Comparison of ENCODE assay signal across 13 cellular contexts in genomic region chr10:117546020-117546629, GRCh38. TPM values are rescaled to one million over a fixed set of nuclear protein-coding genes. Genes with fewer than 3 reads are reported as not detected.
DNase-seq lines count a peak whose midpoint lies in the region; ATAC-seq and TF ChIP-seq lines count a peak whose summit lies in the region.
"Had no signal": no experiment of that assay in that cellular context is flagged by ENCODE, and none has a peak within 500 bp of the region (broad histone marks: within the 10 kb centered on the region; RNA-seq: fewer than 3 reads in every experiment).

No MANE protein-coding gene starts in this region.

- ATAC-seq in GM23338, result no peak; the same call in 2 of the 3 replicates

- H3K79me2 ChIP-seq in GM23338 (replicated peaks; ENCODE audit: insufficient read depth), result no peaks in the 10 kb centered on the region

- H3K4me3 Mint-ChIP-seq in GM23338, result peak overlapping the region; percentile 53
- H3K4me3 Mint-ChIP-seq: activated naive CD8-positive, alpha-beta T cell treated with anti-CD3 and anti-CD28 coated beads, Interleukin-2, amount 10 ng/mL, durations not matched to agents 7 days and 5 days had no signal

- peaks cover under 1% of the 10 kb centered on the region; the same call in 2 of the 3 replicates for H3K9me3 Mint-ChIP-seq in GM23338

- H3K27me3 ChIP-seq in GM23338 (ENCODE audit: insufficient read depth), result peaks cover 100% of the 10 kb centered on the region

- H3K27ac ChIP-seq in GM23338 (ENCODE audit: low read depth), result no peak overlapping the region
- peak overlapping the region; percentile 74 for H3K27ac ChIP-seq in caudate nucleus (ENCODE audit: low read depth, low read length)
- peak overlapping the region in 17 of 21 experiments; percentile 9 to 90 (median 75) for H3K27ac ChIP-seq in skin epidermis

- TF ChIP-seq CTCF in GM23338 (conservative IDR thresholded peaks at IDR 0.05; ENCODE audit: low read depth in 2 of 2), result no peak
- TF ChIP-seq CTCF in lower leg skin (IDR thresholded peaks at IDR 0.05), result no peak

- H3K36me3 ChIP-seq in GM23338 (ENCODE audit: insufficient read depth), result no peaks in the 10 kb centered on the region

- TF ChIP-seq POLR2A in lower leg skin (IDR thresholded peaks at IDR 0.05), result no peak

- H2AFZ ChIP-seq in GM23338, result no peak overlapping the region

- H3K4me1 ChIP-seq in GM23338 (ENCODE audit: insufficient read depth), result peaks cover 58% of the 10 kb centered on the region

- WGBS in lower leg skin, 2 donors, result 40 to 44% methylated on average over 18 of the region's 18 CpGs

- H3K27me3 Mint-ChIP-seq in GM23338 (ENCODE audit: insufficient read depth, low read depth, poor library complexity), result peaks cover 97% of the 10 kb centered on the region

- H3K27ac Mint-ChIP-seq in GM23338, result no peak overlapping the region
- H3K27ac Mint-ChIP-seq: activated naive CD8-positive, alpha-beta T cell treated with anti-CD3 and anti-CD28 coated beads, Interleukin-2, amount 10 ng/mL, durations not matched to agents 7 days and 5 days had no signal

- peak; percentile 29 for DNase-seq in GM23338 (ENCODE audit: low spot score)
- no peak for DNase-seq in caudate nucleus (lab: John Stamatoyannopoulos, UW)
- peak in 1 of 2 donors; percentile 76 for DNase-seq in lower leg skin (ENCODE audit: low spot score in 2 of 2)
- no peak for DNase-seq in OCI-M2 (lab: John Stamatoyannopoulos, UW; ENCODE audit: unreplicated experiment)
- DNase-seq in NCI-H2107 treated with DMSO at 0.1 percent for 48 hours (lab: John Stamatoyannopoulos, UW; ENCODE audit: unreplicated experiment), result no peak
- DNase-seq in stimulated activated CD4-positive, alpha-beta T cell treated with anti-CD3 and anti-CD28 coated beads, Interleukin-4, amount 100 ng/mL, for 1 hour, result no peak
- DNase-seq: activated CD8-positive, alpha-beta memory T cell treated with anti-CD3 and anti-CD28 coated beads for 24 hours; activated naive CD8-positive, alpha-beta T cell treated with anti-CD3 and anti-CD28 coated beads, Interleukin-2, amount 10 ng/mL, durations not matched to agents 7 days and 5 days; NCI-H1694 treated with DMSO at 0.1 percent for 48 hours; SHP77; stimulated activated naive CD4-positive, alpha-beta T cell had no signal

- peaks cover 20% of the 10 kb centered on the region for H4K20me1 ChIP-seq in GM23338 (replicated peaks; ENCODE audit: insufficient read depth)

- no peaks in the 10 kb centered on the region; the same call in 1 of the 3 replicates for H3K36me3 Mint-ChIP-seq in GM23338 (ENCODE audit: low read depth)

- 0 out of 2 replicates have a peak, but pooled peaks cover 3% of the 10 kb centered on the region for H3F3A ChIP-seq in GM23338 (replicated peaks; ENCODE audit: low read depth)

- H3K4me3 ChIP-seq in GM23338 (peak overlapping the region; percentile 68), lower leg skin (ENCODE audit: low read depth, poor library complexity, severe bottlenecking) (peak overlapping the region; percentile 64), skin epidermis (peak overlapping the region in 4 of 7 experiments; percentile 36 to 57 (median 44))

- H3K4me2 ChIP-seq in GM23338, result peak overlapping the region; percentile 94

- intact Hi-C loops in lower leg skin (cut with DNase I; ENCODE audit: low total_unique reads), result loop anchor here (10.0 kb wide), 1 partner anchor 209 kb away; no protein-coding TSS in a partner anchor

- H3K4me1 Mint-ChIP-seq in GM23338, result peaks cover 51% of the 10 kb centered on the region

- H3K9me2 ChIP-seq in GM23338 (ENCODE audit: insufficient read depth), result no peaks in the 10 kb centered on the region

TF ChIP-seq in GM23338, 12 proteins besides CTCF, POLR2A, EP300 and RAD21:
- TF ChIP-seq ETS1 (IDR thresholded peaks at IDR 0.05), result no peak
- TF ChIP-seq EZH2 (IDR thresholded peaks at IDR 0.05; ENCODE audit: low read depth, unreplicated experiment), result peak; percentile 94

RNA-seq across cellular contexts. Expression of gene EMX2, which starts 3.6 kb away (rescaled TPM):
- total RNA-seq in GM23338 (2014; rRNA removed; shearing (Covaris generic)), result not detected in 2 replicates
- not detected in 2 replicates for polyA plus RNA-seq in GM23338 (2016; fragmentation: Nextera tagmentation; extraction: Ambion mirVana)
- 10 to 100 TPM in 1 of 4 donors, 1 to 10 TPM in 3; 3.7 to 10.4 (median 7.2) TPM for total RNA-seq in lower leg skin
- total RNA-seq: activated naive CD8-positive, alpha-beta T cell treated with anti-CD3 and anti-CD28 coated beads, Interleukin-2, amount 10 ng/mL, durations not matched to agents 7 days and 5 days; LHCN-M2 had no signal
